ENCODE assay signal across 1 cellular context in genomic region chr1:89001510-89001909, GRCh38.
TF ChIP-seq lines count a peak whose summit lies in the region.

No MANE protein-coding gene starts in this region.

TF ChIP-seq in H1, 55 proteins besides CTCF, POLR2A, EP300 and RAD21:
- TF ChIP-seq, protein P1, sequence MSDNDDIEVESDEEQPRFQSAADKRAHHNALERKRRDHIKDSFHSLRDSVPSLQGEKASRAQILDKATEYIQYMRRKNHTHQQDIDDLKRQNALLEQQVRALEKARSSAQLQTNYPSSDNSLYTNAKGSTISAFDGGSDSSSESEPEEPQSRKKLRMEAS (IDR thresholded peaks at IDR 0.05): no peak
- no peak for TF ChIP-seq FOSL1 (IDR thresholded peaks at IDR 0.05; ENCODE audit: insufficient read depth, low read depth, low read length)
- TF ChIP-seq SAP30 (IDR thresholded peaks at IDR 0.05; ENCODE audit: insufficient read depth, insufficient replicate concordance, low read length): no peak
- no peak for TF ChIP-seq SP4 (IDR thresholded peaks at IDR 0.05; ENCODE audit: low read length)
